ENCODE assay signal across 10 cellular contexts in genomic region chr3:196688349-196688748, GRCh38. TPM values are rescaled to one million over a fixed set of nuclear protein-coding genes. Genes with fewer than 3 reads are reported as not detected.
A peak's percentile ranks its signal among the peaks of the same experiment; 100 is the strongest.
DNase-seq lines count a peak whose midpoint lies in the region; ATAC-seq and TF ChIP-seq lines count a peak whose summit lies in the region.
"Had no signal": no experiment of that assay in that cellular context is flagged by ENCODE, and none has a peak within 500 bp of the region (broad histone marks: within the 10 kb centered on the region; RNA-seq: fewer than 3 reads in every experiment).

No MANE protein-coding gene starts in this region.

- H3K4me3 Mint-ChIP-seq in T-helper 17 cell, result no peak overlapping the region

- ATAC-seq in T-helper 17 cell, result peak; percentile 40
- ATAC-seq: A549 had no signal

- in situ Hi-C loops in transverse colon (cut with MboI; ENCODE audit: low pct_ligation_motif_present in 1 of 4, low pct_unique_long_range_greater_than_20kb in 1 of 4, low sequenced_read_pairs in 3 of 4), result loop anchor here in 2 of 4 donors (5.0 to 10.0 kb wide), 2 partner anchors 81 to 84 kb away; no protein-coding TSS in a partner anchor

- H3K36me3 Mint-ChIP-seq in T-helper 17 cell (ENCODE audit: low read depth), result no peaks in the 10 kb centered on the region

- H3K27ac ChIP-seq in left ventricle myocardium inferior (replicated peaks) (no peak overlapping the region), transverse colon (peak overlapping the region in 1 of 4 donors; percentile 46)
- H3K27ac ChIP-seq: A549 had no signal

- H3K27me3 ChIP-seq in left ventricle myocardium inferior (ENCODE audit: low read depth) (peaks cover 9% of the 10 kb centered on the region), transverse colon (no peaks in the 10 kb centered on the region)

- POLR2A ChIA-PET in HEK293T (lab: Yijun Ruan, JAX), result no interaction called here

- no peak for TF ChIP-seq POLR2A in transverse colon (IDR thresholded peaks at IDR 0.05)

- H3K27me3 Mint-ChIP-seq in T-helper 17 cell, result no peaks in the 10 kb centered on the region

- intact Hi-C loops in left ventricle myocardium inferior (cut with micrococcal nuclease) (loop anchor here (5.0 kb wide), 1 partner anchor 81 kb away; no protein-coding TSS in a partner anchor), transverse colon (cut with DNase I; ENCODE audit: low total_unique reads) (no loop called here)

- no peaks in the 10 kb centered on the region for H3K9me3 ChIP-seq in T-helper 17 cell (ENCODE audit: control insufficient read depth, low read length, poor library complexity, severe bottlenecking)
- no peaks in the 10 kb centered on the region for H3K9me3 ChIP-seq in left ventricle myocardium inferior (replicated peaks)
- no peaks in the 10 kb centered on the region for H3K9me3 ChIP-seq in transverse colon
- H3K9me3 ChIP-seq: A549 had no signal

- H3K4me1 Mint-ChIP-seq in T-helper 17 cell, result peaks cover 16% of the 10 kb centered on the region

- TF ChIP-seq EP300 in transverse colon (IDR thresholded peaks at IDR 0.05; ENCODE audit: low read depth), result no peak

- no peak for TF ChIP-seq CTCF in left ventricle myocardium inferior (IDR thresholded peaks at IDR 0.05; ENCODE audit: borderline replicate concordance)
- no peak for TF ChIP-seq CTCF in transverse colon (IDR thresholded peaks at IDR 0.05)

- CTCF ChIA-PET in HEK293T (lab: Yijun Ruan, JAX), result interaction anchor here (1.7 kb wide), 1 partner anchor 79 kb away, joined by 7 read pairs; no protein-coding TSS in a partner anchor

- H3K36me3 ChIP-seq in left ventricle myocardium inferior (no peaks in the 10 kb centered on the region), transverse colon (no peaks in the 10 kb centered on the region)

- 47% methylated on average over 5 of the region's 5 CpGs; no CpG with 5 or more reads in 1 of the 2 donors for WGBS in transverse colon (ENCODE audit: low coverage in 1 of 2), 2 donors

- H3K4me1 ChIP-seq in left ventricle myocardium inferior (peaks cover 9% of the 10 kb centered on the region), transverse colon (peaks cover 0 to 9% (median 2%) of the 10 kb centered on the region in 4 donors)

- no peak overlapping the region for H3K4me3 ChIP-seq in left ventricle myocardium inferior
- no peak overlapping the region for H3K4me3 ChIP-seq in transverse colon
- H3K4me3 ChIP-seq: A549 had no signal

- DNase-seq in NCI-H1105 treated with DMSO at 0.1 percent for 48 hours (lab: John Stamatoyannopoulos, UW) (peak; percentile 22), NCI-H1105 (lab: John Stamatoyannopoulos, UW) (no peak), T-helper 17 cell (no peak), left ventricle myocardium inferior (peak; percentile 44), transverse colon (peak; percentile 15), mesenteric fat pad (ENCODE audit: low spot score) (no peak), HEK293T (ENCODE audit: extremely low spot score) (no peak)
- no peak for DNase-seq in stimulated activated CD4-positive, alpha-beta T cell treated with anti-CD3 and anti-CD28 coated beads, Interleukin-12 subunit alpha, Interleukin-12 subunit beta, amount 100 ng/mL, for 4 hours
- DNase-seq: NCI-H82 had no signal

- H3K27ac Mint-ChIP-seq in T-helper 17 cell, result peak overlapping the region; percentile 43

TF ChIP-seq in HEK293T, 16 proteins besides CTCF, POLR2A, EP300 and RAD21:
- TF ChIP-seq ELF4 (IDR thresholded peaks at IDR 0.05), result no peak
- TF ChIP-seq LEF1 (IDR thresholded peaks at IDR 0.05; ENCODE audit: borderline replicate concordance), result no peak
- TF ChIP-seq ARNT (IDR thresholded peaks at IDR 0.05), result no peak
- TF ChIP-seq FOXM1 (IDR thresholded peaks at IDR 0.05; ENCODE audit: borderline replicate concordance), result no peak
- no peak for TF ChIP-seq NFRKB (IDR thresholded peaks at IDR 0.05)
- TF ChIP-seq SUZ12 (IDR thresholded peaks at IDR 0.05), result no peak
- no peak for TF ChIP-seq SP1 (IDR thresholded peaks at IDR 0.05)
- no peak for TF ChIP-seq HDGF (IDR thresholded peaks at IDR 0.05; ENCODE audit: borderline replicate concordance)
TF ChIP-seq in HEK293T: peak in this region for 0.

RNA-seq across cellular contexts. Expression of gene CEP19, which starts 23.7 kb away (rescaled TPM):
- total RNA-seq in T-helper 17 cell (1 to 10 TPM; 1.4 to 2.1 TPM), left ventricle myocardium inferior (1.5 TPM), transverse colon (1 to 10 TPM in 2 of 4 donors, under 1 TPM in 1, not detected in 1; 0.32 to 2.2 (median 1.8) TPM), mesenteric fat pad (1.3 TPM)

RNA-seq across cellular contexts. Expression of gene PIGX, which starts 23.8 kb away (rescaled TPM):
- 10 to 100 TPM; 18.0 to 19.7 TPM for total RNA-seq in T-helper 17 cell
- 15.6 TPM for total RNA-seq in left ventricle myocardium inferior
- 10 to 100 TPM in 3 of 4 donors, 1 to 10 TPM in 1; 4.0 to 36.3 (median 23.6) TPM for total RNA-seq in transverse colon
- 20.7 TPM for total RNA-seq in mesenteric fat pad

RNA-seq across cellular contexts. Expression of gene NRROS, which starts 48.9 kb away (rescaled TPM):
- total RNA-seq in T-helper 17 cell, result 10 to 100 TPM; 15.1 to 15.5 TPM
- total RNA-seq in left ventricle myocardium inferior, result 2.4 TPM
- 1 to 10 TPM in 2 of 4 donors, not detected in 2; 2.5 to 3.7 TPM for total RNA-seq in transverse colon
- 20.7 TPM for total RNA-seq in mesenteric fat pad

RNA-seq across cellular contexts. Expression of gene PAK2, which starts 51.3 kb away (rescaled TPM):
- 10 to 100 TPM; 70.6 to 80.0 TPM for total RNA-seq in T-helper 17 cell
- 45.7 TPM for total RNA-seq in left ventricle myocardium inferior
- 10 to 100 TPM; 16.3 to 54.5 (median 36.7) TPM for total RNA-seq in transverse colon
- 105 TPM for total RNA-seq in mesenteric fat pad

Comparison
In these comparisons a context has a peak if more than half of its experiments do, and no peak if none do; other contexts are left out.
1. DNase-seq: peak in NCI-H1105 treated with DMSO at 0.1 percent for 48 hours (single experiment), left ventricle myocardium inferior (single experiment) and transverse colon (single experiment); none in NCI-H1105 (single experiment), T-helper 17 cell (0 of 3), mesenteric fat pad (single experiment), stimulated activated CD4-positive, alpha-beta T cell treated with anti-CD3 and anti-CD28 coated beads, Interleukin-12 subunit alpha, Interleukin-12 subunit beta, amount 100 ng/mL, for 4 hours (single experiment) and HEK293T (single experiment).